12 cellular contexts compared by ENCODE assay signal in the genomic region with DNA sequence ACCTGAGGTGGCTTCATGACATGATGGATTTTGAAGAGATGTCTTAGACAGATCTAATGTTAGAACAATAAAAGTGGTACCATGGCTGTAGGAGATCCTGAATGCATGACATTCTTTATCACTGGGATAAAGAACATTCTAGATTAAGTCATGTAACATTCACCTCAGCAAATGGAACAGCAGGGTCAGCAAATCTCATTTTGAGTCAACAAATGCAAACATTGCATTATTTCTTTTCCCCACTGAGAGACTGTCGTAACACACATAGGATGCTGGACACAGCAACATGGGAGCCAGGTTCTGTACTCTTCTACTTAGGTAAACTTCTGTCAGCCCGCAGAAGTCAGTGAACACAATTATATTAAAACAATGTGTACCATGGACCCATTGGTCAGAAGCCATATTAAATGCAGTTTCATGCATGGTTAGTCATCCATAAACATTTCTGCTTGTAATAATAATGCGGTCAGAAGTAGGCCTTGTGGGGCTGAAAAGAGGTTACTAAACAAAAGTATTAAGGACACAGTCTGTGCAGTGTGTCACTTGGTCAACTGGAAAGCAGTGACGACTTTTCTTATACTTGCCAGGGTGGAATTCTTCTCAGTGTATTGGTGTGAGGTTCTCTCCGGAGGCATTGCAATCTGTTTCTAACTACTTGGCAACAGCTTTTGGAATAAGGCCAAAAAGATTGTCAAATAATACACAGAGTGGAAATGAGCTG.
DNase-seq lines count a peak whose midpoint lies in the region; ATAC-seq and TF ChIP-seq lines count a peak whose summit lies in the region.
"Had no signal": no experiment of that assay in that cellular context is flagged by ENCODE, and none has a peak within 500 bp of the region (broad histone marks: within the 10 kb centered on the region; RNA-seq: fewer than 3 reads in every experiment).

No MANE protein-coding gene starts in this region.

- H3K4me3 ChIP-seq in retinal pigment epithelial cell (ENCODE audit: low read length) = no peak overlapping the region
- H3K4me3 ChIP-seq: hepatocyte, tibial artery had no signal

- DNase-seq in NCI-H2227 (lab: John Stamatoyannopoulos, UW; ENCODE audit: unreplicated experiment) (peak; percentile 4), NCI-H2227 treated with DMSO at 0.1 percent for 48 hours (lab: John Stamatoyannopoulos, UW) (no peak), NCI-H526 treated with DMSO at 0.1 percent for 48 hours (lab: John Stamatoyannopoulos, UW) (peak; percentile 52), fibroblast of gingiva (ENCODE audit: low read depth) (peak; percentile 91), retinal pigment epithelial cell (ENCODE audit: low read depth) (peak; percentile 68), activated T-cell treated with anti-CD3 and anti-CD28 coated beads for 4 hours (no peak)
- DNase-seq: GF-D8, tibial artery had no signal

- no peak for TF ChIP-seq CTCF in retinal pigment epithelial cell (conservative IDR thresholded peaks at IDR 0.05; ENCODE audit: low read depth, low read length)

- ATAC-seq in HG03520 (IDR thresholded peaks at IDR 0.05; ENCODE audit: unreplicated experiment) (no peak), HG03354 (IDR thresholded peaks at IDR 0.05; ENCODE audit: poor library complexity, severe bottlenecking, unreplicated experiment) (no peak)
- ATAC-seq: activated naive CD4-positive, alpha-beta T cell treated with anti-CD3 and anti-CD28 coated beads, Interleukin-2, amount 50 U/mL, for 72 hours had no signal

Comparison
In these comparisons a context has a peak if more than half of its experiments do, and no peak if none do; other contexts are left out.
1. DNase-seq: peak in NCI-H2227 (single experiment), NCI-H526 treated with DMSO at 0.1 percent for 48 hours (single experiment), fibroblast of gingiva (single experiment) and retinal pigment epithelial cell (single experiment); none in NCI-H2227 treated with DMSO at 0.1 percent for 48 hours (single experiment) and activated T-cell treated with anti-CD3 and anti-CD28 coated beads for 4 hours (single experiment).